12 cellular contexts compared by ENCODE assay signal in genomic region chr10:125155101-125155500, GRCh38. TPM values are rescaled to one million over a fixed set of nuclear protein-coding genes. Genes with fewer than 3 reads are reported as not detected.
DNase-seq lines count a peak whose midpoint lies in the region; ATAC-seq and TF ChIP-seq lines count a peak whose summit lies in the region.
"Had no signal": no experiment of that assay in that cellular context is flagged by ENCODE, and none has a peak within 500 bp of the region (broad histone marks: within the 10 kb centered on the region; RNA-seq: fewer than 3 reads in every experiment).

No MANE protein-coding gene starts in this region.

- no peak overlapping the region for H3K9ac ChIP-seq in endodermal cell (ENCODE audit: extremely low read depth, low read length, poor library complexity, severe bottlenecking)

- TF ChIP-seq CTCF in endodermal cell (conservative IDR thresholded peaks at IDR 0.05) (no peak), tibial nerve (IDR thresholded peaks at IDR 0.05) (no peak)

- H3K27me3 Mint-ChIP-seq in endodermal cell (ENCODE audit: insufficient read depth) = no peaks in the 10 kb centered on the region

- DNase-seq in DMS 273 (lab: John Stamatoyannopoulos, UW; ENCODE audit: unreplicated experiment) (peak; percentile 18), DMS 273 treated with DMSO at 0.1 percent for 48 hours (lab: John Stamatoyannopoulos, UW) (no peak), endodermal cell (no peak), midbrain (lab: John Stamatoyannopoulos, UW) (peak; percentile 42), tibial nerve (ENCODE audit: low spot score in 2 of 2) (no peak), GF-D8 (lab: John Stamatoyannopoulos, UW) (no peak), CD1c-positive myeloid dendritic cell (ENCODE audit: extremely low spot score) (no peak)
- DNase-seq: 8988T, naive B cell, NCI-H2171, WERI-Rb-1 had no signal

- TF ChIP-seq POLR2A in tibial nerve (IDR thresholded peaks at IDR 0.05) = no peak

- H3K36me3 Mint-ChIP-seq in endodermal cell (ENCODE audit: low read depth) = peaks cover 7% of the 10 kb centered on the region

- ATAC-seq in HG03342 (IDR thresholded peaks at IDR 0.05; ENCODE audit: unreplicated experiment) = no peak

- H3K4me1 ChIP-seq in endodermal cell (ENCODE audit: control insufficient read depth, insufficient read depth, low read length) = peaks cover 14% of the 10 kb centered on the region
- H3K4me1 ChIP-seq in tibial nerve = peaks cover 0 to 82% (median 55%) of the 10 kb centered on the region in 4 donors

- peak overlapping the region; percentile 79 for H3K4me3 Mint-ChIP-seq in endodermal cell

- 18 to 20% methylated on average over 8 of the region's 8 CpGs for WGBS in endodermal cell (ENCODE audit: insufficient coverage in 1 of 2, insufficient read length in 1 of 2), 2 experiments
- WGBS in tibial nerve, 2 donors = 14 to 17% methylated on average over 8 of the region's 8 CpGs

- TF ChIP-seq EP300 in tibial nerve (IDR thresholded peaks at IDR 0.05) = no peak

- H3K9me3 ChIP-seq in endodermal cell (ENCODE audit: control insufficient read depth, low read length) (no peaks in the 10 kb centered on the region), tibial nerve (no peaks in the 10 kb centered on the region)

- H3K9me3 Mint-ChIP-seq in endodermal cell = no peaks in the 10 kb centered on the region

- H3K4me3 ChIP-seq in endodermal cell (ENCODE audit: low read length) = peak overlapping the region; percentile 62
- peak overlapping the region in 1 of 4 donors; percentile 13 for H3K4me3 ChIP-seq in tibial nerve

- no peaks in the 10 kb centered on the region for H3K27me3 ChIP-seq in endodermal cell (ENCODE audit: control insufficient read depth, insufficient read depth, low read length, poor library complexity, severe bottlenecking)
- no peaks in the 10 kb centered on the region for H3K27me3 ChIP-seq in tibial nerve

- H3K4me1 Mint-ChIP-seq in endodermal cell = peaks cover 67% of the 10 kb centered on the region

- peak overlapping the region; percentile 69 for H3K27ac Mint-ChIP-seq in endodermal cell
- H3K27ac Mint-ChIP-seq: naive B cell had no signal

- H3K27ac ChIP-seq in endodermal cell (ENCODE audit: low read depth, low read length) (peak overlapping the region; percentile 90), tibial nerve (peak overlapping the region; percentile 43 to 92 (median 77))
- H3K27ac ChIP-seq: WERI-Rb-1 had no signal

- H3K36me3 ChIP-seq in endodermal cell (ENCODE audit: control insufficient read depth, insufficient read depth, low read length) (peaks cover 7% of the 10 kb centered on the region), tibial nerve (peaks cover 0 to 8% (median 0%) of the 10 kb centered on the region in 3 donors)

RNA-seq across cellular contexts. Expression of gene CTBP2, which starts 5.3 kb away (rescaled TPM):
- 100 to 1,000 TPM in 1 of 2 donors, 10 to 100 TPM in 1; 75.3 to 109 TPM for total RNA-seq in endodermal cell
- polyA plus RNA-seq in endodermal cell (2013, experiment 1 of 2) = 119 TPM
- polyA plus RNA-seq in endodermal cell (2013, experiment 2 of 2) = 108 TPM
- 10 to 100 TPM; 40.4 to 97.9 (median 62.3) TPM for total RNA-seq in tibial nerve

Comparison
In these comparisons a context has a peak if more than half of its experiments do, and no peak if none do; other contexts are left out.
1. DNase-seq: peak in DMS 273 (single experiment) and midbrain (single experiment); none in DMS 273 treated with DMSO at 0.1 percent for 48 hours (single experiment), endodermal cell (single experiment), tibial nerve (0 of 2), GF-D8 (single experiment) and CD1c-positive myeloid dendritic cell (single experiment).